27 cellular contexts compared by ENCODE assay signal in genomic region chr19:16678498-16678897, GRCh38. TPM values are rescaled to one million over a fixed set of nuclear protein-coding genes. Genes with fewer than 3 reads are reported as not detected.
"Had no signal": no experiment of that assay in that cellular context is flagged by ENCODE, and none has a peak within 500 bp of the region (broad histone marks: within the 10 kb centered on the region; RNA-seq: fewer than 3 reads in every experiment).

No MANE protein-coding gene starts in this region.

- H3K4me1 ChIP-seq: esophagus muscularis mucosa, gastroesophageal sphincter, parathyroid adenoma, testis, tibial nerve had no signal

- H3K27me3 ChIP-seq: dorsolateral prefrontal cortex, esophagus muscularis mucosa, gastroesophageal sphincter, right lobe of liver, spleen, testis, tibial nerve had no signal

- H3K4me3 ChIP-seq: dorsolateral prefrontal cortex, esophagus muscularis mucosa, gastroesophageal sphincter, lung, psoas muscle, right lobe of liver, spleen, testis, tibial nerve had no signal

- DNase-seq: cortex of kidney; effector CD8-positive, alpha-beta T cell; glutamatergic neuron; kidney; left cardiac atrium; left ventricle myocardium superior; mesendoderm; naive thymus-derived CD4-positive, alpha-beta T cell; nephron progenitor cell; psoas muscle; retina; right lobe of liver; spleen; stimulated activated CD4-positive, alpha-beta T cell treated with anti-CD3 and anti-CD28 coated beads, Interleukin-15, amount 100 ng/mL, for 24 hours; stimulated activated CD4-positive, alpha-beta T cell treated with anti-CD3 and anti-CD28 coated beads, Interleukin-1b, Interleukin-23, amount 100 ng/mL, for 48 hours; stimulated activated CD4-positive, alpha-beta T cell treated with anti-CD3 and anti-CD28 coated beads, Interleukin-4, amount 100 ng/mL, for 24 hours; stimulated activated naive B cell treated with anti-CD40 and anti-IgM and Interleukin-4, amounts not matched to agents 10 μg/mL and 1 μg/mL and 100 μg/mL, for 72 hours; stimulated activated naive CD8-positive, alpha-beta T cell treated with anti-CD3 and anti-CD28 coated beads, Interleukin-15, amount 100 ng/mL, for 72 hours; testis had no signal

- FAIRE-seq: kidney had no signal

- H3K9me3 ChIP-seq: psoas muscle, right lobe of liver, testis had no signal

- H3K27ac ChIP-seq: esophagus muscularis mucosa, gastroesophageal sphincter, parathyroid adenoma, psoas muscle, right lobe of liver, spleen, testis, tibial nerve had no signal

RNA-seq across cellular contexts. Expression of gene NWD1, which starts 41.1 kb away (rescaled TPM):
- total RNA-seq: fibroblast of villous mesenchyme; left ventricle myocardium superior; mononuclear cell; naive thymus-derived CD4-positive, alpha-beta T cell had no signal
